9 cellular contexts compared by ENCODE assay signal in genomic region chr1:156928043-156928602, GRCh38. TPM values are rescaled to one million over a fixed set of nuclear protein-coding genes. Genes with fewer than 3 reads are reported as not detected.
DNase-seq lines count a peak whose midpoint lies in the region; ATAC-seq, FAIRE-seq and TF ChIP-seq lines count a peak whose summit lies in the region.
"Had no signal": no experiment of that assay in that cellular context is flagged by ENCODE, and none has a peak within 500 bp of the region (broad histone marks: within the 10 kb centered on the region; RNA-seq: fewer than 3 reads in every experiment).

No MANE protein-coding gene starts in this region.

- POLR2A ChIA-PET in HepG2 (lab: Yijun Ruan, JAX): no interaction called here
- POLR2A ChIA-PET in T-cell (lab: Charles Lee): no interaction called here

- peaks cover 57 to 87% of the 10 kb centered on the region in 2 donors for H3K27me3 Mint-ChIP-seq in T-cell
- H3K27me3 Mint-ChIP-seq in immature natural killer cell (ENCODE audit: low read depth in 3 of 3): peaks cover 13 to 43% (median 18%) of the 10 kb centered on the region in 3 donors
- peaks cover 86% of the 10 kb centered on the region for H3K27me3 Mint-ChIP-seq in type B pancreatic cell

- H3K9me3 Mint-ChIP-seq in T-cell (no peaks in the 10 kb centered on the region), immature natural killer cell (peaks cover 0 to 1% (median 0%) of the 10 kb centered on the region in 6 donors), type B pancreatic cell (no peaks in the 10 kb centered on the region)

- intact Hi-C loops in HepG2 (cut with micrococcal nuclease; ENCODE audit: unreplicated experiment) (no loop called here), right lobe of liver (cut with DNase I) (no loop called here)

- H3K36me3 ChIP-seq in HepG2 (replicated peaks in 1 of 2; ENCODE audit: control insufficient read depth in 1 of 2, insufficient read depth in 2 of 2, low read length in 2 of 2) (no peaks in the 10 kb centered on the region), right lobe of liver (no peaks in the 10 kb centered on the region)
- H3K36me3 ChIP-seq: neutrophil had no signal

- no peak for FAIRE-seq in HepG2 (lab: Jason Lieb, UNC)

- CTCF ChIA-PET in HepG2 (lab: Yijun Ruan, JAX; ENCODE audit: low intra/inter-chr PET ratio, low total read pairs) (interaction anchor here (1.3 to 2.7 kb wide), 3 partner anchors 36 to 131 kb away, joined by 4 to 14 read pairs (median 7); no protein-coding TSS in a partner anchor), T-cell (lab: Charles Lee) (interaction anchor here (0.6 to 1.3 kb wide), 6 partner anchors 10 to 243 kb away, joined by 3 to 6 read pairs (median 3); partner anchors contain the start of gene PEAR1 (in 1 of the 2))

- in situ Hi-C loops in HepG2 (cut with HindIII; ENCODE audit: extremely low pct_ligation_motif_present, low pct_unique_long_range_greater_than_20kb): loop anchor here (5.0 to 10.0 kb wide), 2 partner anchors 36 to 233 kb away; partner anchors contain the start of gene PEAR1

- H2AFZ ChIP-seq in HepG2 (ENCODE audit: low read length): no peak overlapping the region

- H3K27me3 ChIP-seq in HepG2 (ENCODE audit: control insufficient read depth in 1 of 2, insufficient read depth in 2 of 2, low read length in 2 of 2) (peaks cover 16 to 70% of the 10 kb centered on the region in 2 experiments; a peak in 4 of 5 replicates), right lobe of liver (peaks cover 0 to 25% of the 10 kb centered on the region in 2 donors)

- H3K4me1 ChIP-seq in HepG2 (ENCODE audit: insufficient read depth, low read length) (peaks cover 20% of the 10 kb centered on the region), right lobe of liver (peaks cover 0 to 7% (median 0%) of the 10 kb centered on the region in 4 donors)

- 0 out of 2 replicates have a peak, but pooled peaks cover 4% of the 10 kb centered on the region for H4K20me1 ChIP-seq in HepG2 (ENCODE audit: insufficient read depth, low read length)

- no TSS peak for BruUV-seq in HepG2 (replicated peaks; lab: Mats Ljungman, UMichigan)

- no peak overlapping the region for H3K27ac ChIP-seq in HepG2 (ENCODE audit: extremely low read length, insufficient read depth, low read length)
- H3K27ac ChIP-seq in right lobe of liver: no peak overlapping the region
- H3K27ac ChIP-seq: neutrophil had no signal

- H3K79me2 ChIP-seq in HepG2 (ENCODE audit: insufficient read depth, low read length): no peaks in the 10 kb centered on the region

- H3K36me3 Mint-ChIP-seq in T-cell (no peaks in the 10 kb centered on the region), immature natural killer cell (peaks cover 0 to 4% (median 3%) of the 10 kb centered on the region in 3 donors), type B pancreatic cell (peaks cover 2% of the 10 kb centered on the region)

- TF ChIP-seq EP300 in HepG2 (IDR thresholded peaks at IDR 0.05; ENCODE audit: low read depth in 2 of 2, low read length in 2 of 2) (no peak), HepG2 (CRISPR knock-in tag; IDR thresholded peaks at IDR 0.05; ENCODE audit: borderline replicate concordance) (no peak)

- no peak for TF ChIP-seq RAD21 in HepG2 (CRISPR knock-in tag; IDR thresholded peaks at IDR 0.05)

- DNase-seq in HepG2 (ENCODE audit: low spot score): no peak
- DNase-seq in right lobe of liver: no peak
- no peak for DNase-seq in T-cell
- DNase-seq in immature natural killer cell: no peak
- DNase-seq in type B pancreatic cell (ENCODE audit: extremely low spot score, unreplicated experiment): no peak
- no peak for DNase-seq in HK-2 (ENCODE audit: unreplicated experiment)
- no peak for DNase-seq in NCI-H2171 (lab: John Stamatoyannopoulos, UW)

- TF ChIP-seq CTCF in HepG2 (CRISPR knock-in tag; IDR thresholded peaks at IDR 0.05): no peak
- peak in 1 of 4 donors; percentile 9 for TF ChIP-seq CTCF in right lobe of liver (IDR thresholded peaks at IDR 0.05)
- TF ChIP-seq CTCF in type B pancreatic cell (conservative IDR thresholded peaks at IDR 0.05): peak; percentile 14

- H3K4me1 Mint-ChIP-seq in T-cell (peaks cover 16 to 39% (median 26%) of the 10 kb centered on the region in 3 donors), immature natural killer cell (peaks cover 7 to 9% of the 10 kb centered on the region in 2 donors), type B pancreatic cell (ENCODE audit: unreplicated experiment) (peaks cover 30% of the 10 kb centered on the region)

- WGBS in HepG2 (ENCODE audit: low lambda C conversion rate): 0% methylated on average over 2 of the region's 4 CpGs
- WGBS in right lobe of liver (ENCODE audit: insufficient coverage, low coverage, low lambda C conversion rate, missing lambda C conversion rate): 13% methylated on average over 4 of the region's 4 CpGs

- no peaks in the 10 kb centered on the region for H3K9me3 ChIP-seq in HepG2 (ENCODE audit: low read length)
- no peaks in the 10 kb centered on the region for H3K9me3 ChIP-seq in right lobe of liver
- H3K9me3 ChIP-seq: neutrophil had no signal

- TF ChIP-seq POLR2A in HepG2 (IDR thresholded peaks at IDR 0.05; ENCODE audit: insufficient read depth in 1 of 2, low read depth in 2 of 2, low read length in 2 of 2) (no peak), right lobe of liver (IDR thresholded peaks at IDR 0.05) (no peak)

- H3K27ac Mint-ChIP-seq in T-cell (peak overlapping the region in 1 of 2 donors; percentile 39), immature natural killer cell (no peak overlapping the region), type B pancreatic cell (no peak overlapping the region)

- ATAC-seq in HepG2: peak; percentile 17
- ATAC-seq in right lobe of liver: no peak
- peak in 1 of 4 experiments; percentile 30 for ATAC-seq in T-cell (replicated peaks in 1 of 4)
- ATAC-seq in HG03521 (IDR thresholded peaks at IDR 0.05; ENCODE audit: unreplicated experiment): no peak

- no peak overlapping the region for H3K9ac ChIP-seq in HepG2 (ENCODE audit: insufficient read depth, low read depth, low read length)

- H3K4me3 Mint-ChIP-seq in T-cell (peak overlapping the region; percentile 24 to 67 (median 36)), immature natural killer cell (peak overlapping the region in 3 of 5 donors; percentile 4 to 14 (median 4)), type B pancreatic cell (peak overlapping the region; percentile 78)

- H3K4me3 ChIP-seq in HepG2 (replicated peaks in 1 of 3; ENCODE audit: insufficient read depth in 1 of 3, low read depth in 2 of 3, low read length in 3 of 3) (peak overlapping the region in 1 of 3 experiments; percentile 65; a peak in 1 of 6 replicates), right lobe of liver (no peak overlapping the region)

- peak overlapping the region; percentile 80 for H3K4me2 ChIP-seq in HepG2 (ENCODE audit: low read depth, low read length)

RNA-seq across cellular contexts. Expression of gene LRRC71, which starts 7.7 kb away (rescaled TPM):
- total RNA-seq in HepG2 (2016; rRNA removed; fragmentation: Illumina TruSeq; extraction: Trizol): not detected in 2 replicates
- total RNA-seq in HepG2 (2016; cell fraction: cytosol; rRNA removed; fragmentation: Illumina TruSeq; extraction: Trizol; ENCODE audit: low read depth): not detected in 2 replicates
- not detected in 2 replicates for total RNA-seq in HepG2 (2016; cell fraction: insoluble cytoplasmic fraction; rRNA removed; fragmentation: Illumina TruSeq; extraction: Trizol)
- not detected in 2 replicates for total RNA-seq in HepG2 (2016; cell fraction: membrane; rRNA removed; fragmentation: Illumina TruSeq; extraction: Trizol)
- not detected in 2 replicates for total RNA-seq in HepG2 (2016; cell fraction: nucleus; rRNA removed; fragmentation: Illumina TruSeq; extraction: Trizol)
- not detected in 2 replicates for polyA plus RNA-seq in HepG2 (2011; rRNA removed)
- polyA plus RNA-seq in HepG2 (2011; cell fraction: cytosol; rRNA removed): not detected in 2 replicates
- not detected in 2 replicates for polyA plus RNA-seq in HepG2 (2011; cell fraction: nucleus; rRNA removed)
- polyA plus RNA-seq in HepG2 (2012): not detected in 2 replicates
- polyA plus RNA-seq in HepG2 (2016; cell fraction: cytosol; fragmentation: Illumina TruSeq; extraction: Trizol; ENCODE audit: low read depth): not detected in 2 replicates
- polyA plus RNA-seq in HepG2 (2016; cell fraction: insoluble cytoplasmic fraction; fragmentation: Illumina TruSeq; extraction: Trizol; ENCODE audit: low read depth): not detected in 2 replicates
- polyA plus RNA-seq in HepG2 (2016; cell fraction: membrane; fragmentation: Illumina TruSeq; extraction: Trizol; ENCODE audit: low read depth): not detected in 2 replicates
- polyA plus RNA-seq in HepG2 (2016; cell fraction: nucleus; fragmentation: Illumina TruSeq; extraction: Trizol; ENCODE audit: insufficient read depth, low read depth): not detected in 2 replicates
- polyA minus RNA-seq in HepG2 (2011; rRNA and poly(A)+ RNA removed; ENCODE audit: low replicate concordance): not detected in 2 replicates
- polyA minus RNA-seq in HepG2 (2011; cell fraction: cytosol; rRNA and poly(A)+ RNA removed): not detected in 2 replicates
- polyA minus RNA-seq in HepG2 (2011; cell fraction: nucleus; rRNA and poly(A)+ RNA removed): not detected in 2 replicates
- under 1 TPM in 2 of 6 experiments, not detected in 4; 0.12 to 0.20 TPM for total RNA-seq in right lobe of liver
- total RNA-seq in T-cell: not detected
- polyA plus RNA-seq in immature natural killer cell: not detected
- total RNA-seq in type B pancreatic cell (ENCODE audit: low replicate concordance): 0.58 TPM in 1 of 2 replicates, not detected in the other

RNA-seq across cellular contexts. Expression of gene PEAR1, which starts 34.6 kb away (rescaled TPM):
- total RNA-seq in HepG2 (2016; rRNA removed; fragmentation: Illumina TruSeq; extraction: Trizol) (0.06 and 0.27 TPM in 2 replicates), right lobe of liver (1 to 10 TPM; 2.2 to 9.8 (median 3.6) TPM), T-cell (under 1 TPM; 0.09 to 0.67 (median 0.28) TPM), type B pancreatic cell (ENCODE audit: low replicate concordance) (0.14 and 11.7 TPM in 2 replicates)
- not detected in 2 replicates for total RNA-seq in HepG2 (2016; cell fraction: cytosol; rRNA removed; fragmentation: Illumina TruSeq; extraction: Trizol; ENCODE audit: low read depth)
- total RNA-seq in HepG2 (2016; cell fraction: insoluble cytoplasmic fraction; rRNA removed; fragmentation: Illumina TruSeq; extraction: Trizol): 0.09 TPM in 1 of 2 replicates, not detected in the other
- 0.07 TPM in 1 of 2 replicates, not detected in the other for total RNA-seq in HepG2 (2016; cell fraction: membrane; rRNA removed; fragmentation: Illumina TruSeq; extraction: Trizol)
- total RNA-seq in HepG2 (2016; cell fraction: nucleus; rRNA removed; fragmentation: Illumina TruSeq; extraction: Trizol): not detected in 2 replicates
- polyA plus RNA-seq in HepG2 (2011; rRNA removed) (0.39 and 0.41 TPM in 2 replicates), immature natural killer cell (under 1 TPM in 1 of 3 donors, not detected in 2; 0.28 TPM)
- 0.12 and 0.20 TPM in 2 replicates for polyA plus RNA-seq in HepG2 (2011; cell fraction: cytosol; rRNA removed)
- 1.7 and 2.6 TPM in 2 replicates for polyA plus RNA-seq in HepG2 (2011; cell fraction: nucleus; rRNA removed)
- 0.03 and 0.21 TPM in 2 replicates for polyA plus RNA-seq in HepG2 (2012)
- 0.10 TPM in 1 of 2 replicates, not detected in the other for polyA plus RNA-seq in HepG2 (2016; cell fraction: cytosol; fragmentation: Illumina TruSeq; extraction: Trizol; ENCODE audit: low read depth)
- not detected in 2 replicates for polyA plus RNA-seq in HepG2 (2016; cell fraction: insoluble cytoplasmic fraction; fragmentation: Illumina TruSeq; extraction: Trizol; ENCODE audit: low read depth)
- 0.06 and 0.17 TPM in 2 replicates for polyA plus RNA-seq in HepG2 (2016; cell fraction: membrane; fragmentation: Illumina TruSeq; extraction: Trizol; ENCODE audit: low read depth)
- polyA plus RNA-seq in HepG2 (2016; cell fraction: nucleus; fragmentation: Illumina TruSeq; extraction: Trizol; ENCODE audit: insufficient read depth, low read depth): 0.79 and 1.1 TPM in 2 replicates
- 0.20 and 0.98 TPM in 2 replicates for polyA minus RNA-seq in HepG2 (2011; rRNA and poly(A)+ RNA removed; ENCODE audit: low replicate concordance)
- polyA minus RNA-seq in HepG2 (2011; cell fraction: cytosol; rRNA and poly(A)+ RNA removed): not detected in 2 replicates
- polyA minus RNA-seq in HepG2 (2011; cell fraction: nucleus; rRNA and poly(A)+ RNA removed): 0.13 and 0.50 TPM in 2 replicates

Comparison
In these comparisons a context has a peak if more than half of its experiments do, and no peak if none do; other contexts are left out.
1. H3K4me3 Mint-ChIP-seq: peak in every context shown above with its lines; median percentile 78 in type B pancreatic cell; 36 in T-cell; 4 in immature natural killer cell.